Comparison of ENCODE assay signal across 5 cellular contexts in the genomic region with DNA sequence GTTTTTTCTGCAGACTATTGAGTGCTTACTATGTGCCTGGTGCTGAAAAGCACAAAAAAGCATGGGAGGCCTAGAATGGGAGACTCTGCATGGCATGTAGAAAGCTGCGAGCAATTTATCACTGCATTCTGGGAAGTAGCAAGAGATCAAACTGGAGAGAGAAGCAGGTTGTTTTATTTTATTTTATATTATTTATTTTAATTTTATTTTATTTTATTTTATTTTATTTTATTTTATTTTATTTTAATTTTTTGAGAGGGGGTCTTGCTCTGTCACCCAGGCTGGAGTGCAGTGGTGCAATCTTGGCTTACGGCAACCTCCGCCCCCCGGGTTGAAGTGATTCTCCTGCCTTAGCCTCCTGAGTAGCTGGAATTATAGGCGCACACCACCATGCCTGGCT. TPM values are rescaled to one million over a fixed set of nuclear protein-coding genes. Genes with fewer than 3 reads are reported as not detected.
"Had no signal": no experiment of that assay in that cellular context is flagged by ENCODE, and none has a peak within 500 bp of the region (broad histone marks: within the 10 kb centered on the region; RNA-seq: fewer than 3 reads in every experiment).

No MANE protein-coding gene starts in this region.

RNA-seq across cellular contexts. Expression of a gene that starts 17.2 kb away (rescaled TPM):
- total RNA-seq: GM23338, H1, H9, HT1080 had no signal
- polyA plus RNA-seq: GM23338, H1 had no signal

RNA-seq across cellular contexts. Expression of a gene that starts 49.3 kb away (rescaled TPM):
- polyA plus RNA-seq: IgD-negative memory B cell had no signal
